8 cellular contexts compared by ENCODE assay signal in the genomic region with DNA sequence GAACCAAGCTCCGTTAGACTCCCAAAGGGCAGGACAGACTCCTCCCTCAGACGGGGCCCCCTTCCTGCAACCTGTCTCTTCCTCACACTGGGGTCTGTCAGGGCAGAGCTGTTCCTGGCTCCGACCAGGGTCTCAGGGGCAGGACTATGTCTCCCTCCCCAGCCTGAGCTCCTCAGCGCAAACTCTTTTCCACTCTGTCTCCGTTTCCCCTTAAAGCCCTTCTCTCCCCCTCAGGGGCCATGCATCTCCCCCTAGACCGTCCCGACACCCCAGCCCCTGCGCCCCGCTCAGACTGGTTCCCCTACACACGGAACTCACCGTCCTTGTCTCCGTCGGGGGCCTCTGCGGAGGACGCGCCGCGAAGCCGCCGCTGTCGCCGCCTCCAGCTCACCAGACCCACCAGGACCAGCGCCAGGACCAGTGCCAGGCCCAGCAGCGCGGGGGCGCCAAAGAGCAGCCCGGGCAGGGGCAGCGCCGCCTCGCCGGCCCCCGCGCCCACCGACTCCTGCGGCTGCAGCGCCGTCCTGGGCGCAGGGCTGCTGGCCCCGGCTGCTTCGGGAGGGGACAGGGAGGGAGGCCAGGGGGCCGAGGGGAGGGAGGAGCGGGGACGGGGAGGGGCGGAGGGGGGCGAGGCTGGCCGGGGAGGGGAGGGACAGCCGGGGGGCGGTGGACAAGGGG. TPM values are rescaled to one million over a fixed set of nuclear protein-coding genes. Genes with fewer than 3 reads are reported as not detected.
DNase-seq lines count a peak whose midpoint lies in the region; ATAC-seq and TF ChIP-seq lines count a peak whose summit lies in the region.

No MANE protein-coding gene starts in this region.

- DNase-seq in AG08396 (ENCODE audit: low spot score) (peak; percentile 79), MM.1S (peak; percentile 54), dorsolateral prefrontal cortex (peak in 1 of 10 donors; percentile 68), ovary (no peak)
- peak; percentile 73 to 79 for DNase-seq in activated CD4-positive, alpha-beta T cell treated with anti-CD3 and anti-CD28 coated beads for 4 hours

- H3K27me3 ChIP-seq in MM.1S (replicated peaks; ENCODE audit: insufficient read depth, low read length) (peaks cover 37% of the 10 kb centered on the region), dorsolateral prefrontal cortex (peaks cover 0 to 19% (median 9%) of the 10 kb centered on the region in 45 donors), mononuclear cell (ENCODE audit: insufficient read depth, low read length) (peaks cover 12% of the 10 kb centered on the region), ovary (no peaks in the 10 kb centered on the region)

- H3K27ac ChIP-seq in MM.1S (ENCODE audit: low read length) (no peak overlapping the region), dorsolateral prefrontal cortex (peak overlapping the region in 10 of 59 donors; percentile 11 to 80 (median 39)), ovary (no peak overlapping the region)

- peaks cover 42% of the 10 kb centered on the region for H3K36me3 Mint-ChIP-seq in stimulated activated memory B cell treated with anti-CD40 and anti-IgM and Interleukin-4, amounts not matched to agents 10 μg/mL and 1 μg/mL and 100 μg/mL, for 72 hours

- H3K4me3 Mint-ChIP-seq in stimulated activated memory B cell treated with anti-CD40 and anti-IgM and Interleukin-4, amounts not matched to agents 10 μg/mL and 1 μg/mL and 100 μg/mL, for 72 hours = peak overlapping the region; percentile 92

- H2AFZ ChIP-seq in MM.1S (ENCODE audit: low read length) = no peak overlapping the region

- no peak overlapping the region for H3K9ac ChIP-seq in MM.1S (ENCODE audit: low read length)

- TF ChIP-seq POLR2A in GM18951 (IDR thresholded peaks at IDR 0.05; ENCODE audit: extremely low read depth, insufficient read depth, insufficient read length) (peak; percentile 44), ovary (IDR thresholded peaks at IDR 0.05) (no peak)

- H3K9me2 ChIP-seq in MM.1S (replicated peaks; ENCODE audit: insufficient read depth, low read length) = no peaks in the 10 kb centered on the region

- no peak for TF ChIP-seq EP300 in ovary (IDR thresholded peaks at IDR 0.05)

- H4K20me1 ChIP-seq in MM.1S (ENCODE audit: insufficient read depth, low read length) = no peaks in the 10 kb centered on the region

- H3K4me1 ChIP-seq in MM.1S (ENCODE audit: low read length) (no peaks in the 10 kb centered on the region), mononuclear cell (ENCODE audit: insufficient read depth, low read length) (peaks cover 35% of the 10 kb centered on the region), ovary (ENCODE audit: insufficient read depth) (peaks cover 3% of the 10 kb centered on the region)

- H3K4me2 ChIP-seq in MM.1S (ENCODE audit: low read depth, low read length) = peak overlapping the region; percentile 60; the same call in 1 of the 2 replicates

- peak; percentile 69 for ATAC-seq in stimulated activated memory B cell treated with anti-CD40 and anti-IgM and Interleukin-4, amounts not matched to agents 10 μg/mL and 1 μg/mL and 100 μg/mL, for 72 hours

- H3K9me3 ChIP-seq in MM.1S (replicated peaks; ENCODE audit: insufficient read depth, low read length) (no peaks in the 10 kb centered on the region), mononuclear cell (ENCODE audit: low read depth, low read length) (no peaks in the 10 kb centered on the region), ovary (no peaks in the 10 kb centered on the region)

- peaks cover 5% of the 10 kb centered on the region for H3F3A ChIP-seq in MM.1S (ENCODE audit: insufficient read depth, low read length)

- in situ Hi-C loops in GM18951 (cut with MboI; ENCODE audit: low sequenced_read_pairs, unreplicated experiment) = no loop called here

- no peaks in the 10 kb centered on the region for H3K9me3 Mint-ChIP-seq in stimulated activated memory B cell treated with anti-CD40 and anti-IgM and Interleukin-4, amounts not matched to agents 10 μg/mL and 1 μg/mL and 100 μg/mL, for 72 hours

- H3K4me3 ChIP-seq in MM.1S (ENCODE audit: low read length) (no peak overlapping the region; the same call in 1 of the 2 replicates), dorsolateral prefrontal cortex (peak overlapping the region in 55 of 59 donors; percentile 16 to 63 (median 42)), mononuclear cell (ENCODE audit: low read length) (peak overlapping the region; percentile 46), ovary (no peak overlapping the region)

- TF ChIP-seq CTCF in MM.1S (IDR thresholded peaks at IDR 0.05; ENCODE audit: low read length) = peak; percentile 66
- TF ChIP-seq CTCF in dorsolateral prefrontal cortex (IDR thresholded peaks at IDR 0.05 in 54 of 56, conservative IDR thresholded peaks at IDR 0.05 in 2 of 56; ENCODE audit: low read depth in 1 of 56, partially characterized antibody in 56 of 56) = peak in 46 of 56 donors; percentile 15 to 60 (median 38)
- no peak for TF ChIP-seq CTCF in ovary (IDR thresholded peaks at IDR 0.05)

- peaks cover 76% of the 10 kb centered on the region for H3K4me1 Mint-ChIP-seq in stimulated activated memory B cell treated with anti-CD40 and anti-IgM and Interleukin-4, amounts not matched to agents 10 μg/mL and 1 μg/mL and 100 μg/mL, for 72 hours

- H3K36me3 ChIP-seq in MM.1S (replicated peaks; ENCODE audit: insufficient read depth, low read length) = no peaks in the 10 kb centered on the region
- H3K36me3 ChIP-seq in ovary = no peaks in the 10 kb centered on the region

- intact Hi-C loops in dorsolateral prefrontal cortex (cut with DNase I) = no loop called here
- intact Hi-C loops in ovary (cut with DNase I) = no loop called here

- no peaks in the 10 kb centered on the region for H3K27me3 Mint-ChIP-seq in stimulated activated memory B cell treated with anti-CD40 and anti-IgM and Interleukin-4, amounts not matched to agents 10 μg/mL and 1 μg/mL and 100 μg/mL, for 72 hours

- H3K27ac Mint-ChIP-seq in stimulated activated memory B cell treated with anti-CD40 and anti-IgM and Interleukin-4, amounts not matched to agents 10 μg/mL and 1 μg/mL and 100 μg/mL, for 72 hours = peak overlapping the region; percentile 96

- H3K79me2 ChIP-seq in MM.1S (ENCODE audit: low read length) = no peaks in the 10 kb centered on the region

- 4 to 23% (median 5%) methylated on average over 10 to 45 of the region's 48 CpGs for WGBS in ovary, 3 donors

RNA-seq across cellular contexts. Expression of a gene that starts 0.7 kb away (rescaled TPM):
- total RNA-seq in dorsolateral prefrontal cortex (1 to 10 TPM in 78 of 120 experiments, under 1 TPM in 42; 0.13 to 5.8 (median 1.2) TPM), mononuclear cell (15.7 TPM), ovary (under 1 TPM; 0.08 to 0.36 (median 0.22) TPM)
- polyA plus RNA-seq in ovary = under 1 TPM; 0.05 TPM

RNA-seq across cellular contexts. Expression of a gene that starts 11.0 kb away (rescaled TPM):
- total RNA-seq in dorsolateral prefrontal cortex = 1 to 10 TPM in 117 of 120 experiments, under 1 TPM in 2, not detected in 1; 0.79 to 7.2 (median 2.8) TPM
- 0.52 TPM for total RNA-seq in mononuclear cell
- under 1 TPM in 1 of 7 donors, not detected in 6; 0.46 TPM for total RNA-seq in ovary
- polyA plus RNA-seq in ovary = not detected

RNA-seq across cellular contexts. Expression of a gene that starts 21.0 kb away (rescaled TPM):
- total RNA-seq in dorsolateral prefrontal cortex (1 to 10 TPM in 53 of 120 experiments, under 1 TPM in 26, not detected in 41; 0.49 to 3.3 (median 1.4) TPM), mononuclear cell (11.9 TPM), ovary (1 to 10 TPM in 4 of 7 donors, under 1 TPM in 1, not detected in 2; 0.25 to 8.0 (median 1.8) TPM)
- 1 to 10 TPM in 1 of 2 donors, not detected in 1; 1.0 TPM for polyA plus RNA-seq in ovary

RNA-seq across cellular contexts. Expression of a gene that starts 43.3 kb away (rescaled TPM):
- total RNA-seq in dorsolateral prefrontal cortex = 100 to 1,000 TPM in 119 of 120 experiments, 10 to 100 TPM in 1; 90.5 to 406 (median 293) TPM
- 0.10 TPM for total RNA-seq in mononuclear cell
- total RNA-seq in ovary = 1 to 10 TPM in 1 of 7 donors, under 1 TPM in 5, not detected in 1; 0.11 to 1.4 (median 0.23) TPM
- under 1 TPM; 0.12 to 0.78 TPM for polyA plus RNA-seq in ovary

Comparison
In these comparisons a context has a peak if more than half of its experiments do, and no peak if none do; other contexts are left out.
1. DNase-seq: peak in AG08396 (single experiment), MM.1S (single experiment) and activated CD4-positive, alpha-beta T cell treated with anti-CD3 and anti-CD28 coated beads for 4 hours (2 of 2); none in ovary (0 of 5).
2. H3K4me3 ChIP-seq: peak in dorsolateral prefrontal cortex (55 of 59) and mononuclear cell (single experiment); none in MM.1S (single experiment) and ovary (single experiment).
3. CTCF ChIP-seq: peak in MM.1S (single experiment) and dorsolateral prefrontal cortex (46 of 56); none in ovary (0 of 3).